1 cellular context compared by ENCODE assay signal in the genomic region with DNA sequence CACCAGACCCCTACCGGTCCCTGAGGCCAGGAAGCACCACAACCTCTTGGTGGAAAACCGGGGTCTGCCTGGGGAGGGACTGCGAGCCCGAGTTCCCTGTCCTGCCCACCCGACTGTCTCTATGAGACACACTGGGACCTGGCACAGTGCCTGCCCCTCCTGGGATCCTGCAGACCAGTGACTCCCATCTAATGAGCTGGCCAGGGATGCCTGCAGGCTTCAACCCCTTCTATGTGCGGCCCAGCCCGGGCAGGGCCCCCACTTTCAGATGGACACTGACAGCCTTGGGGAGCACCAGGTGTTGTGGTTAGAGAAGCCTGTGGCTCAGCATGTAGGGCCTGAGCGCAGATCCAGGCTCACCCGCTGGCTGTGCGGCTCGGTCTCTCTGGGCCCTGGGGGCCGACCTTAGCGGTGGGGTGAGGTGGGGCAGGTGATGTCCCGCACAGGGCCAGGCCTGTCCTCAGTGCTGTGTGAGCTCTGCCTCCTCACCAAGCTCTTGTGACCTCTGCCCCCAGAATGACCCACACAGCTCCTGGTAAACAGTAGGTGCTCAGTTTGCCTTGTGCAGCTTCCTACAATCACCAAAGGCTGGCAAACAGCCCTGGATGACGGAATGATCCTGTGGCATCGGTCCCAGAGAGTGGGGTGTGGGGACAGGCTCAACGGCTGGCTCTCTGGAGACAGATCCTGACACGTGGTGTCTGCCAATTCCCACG.
TF ChIP-seq lines count a peak whose summit lies in the region.

No MANE protein-coding gene starts in this region.

TF ChIP-seq in HepG2, 621 proteins besides CTCF, POLR2A, EP300 and RAD21:
- TF ChIP-seq, protein P1, sequence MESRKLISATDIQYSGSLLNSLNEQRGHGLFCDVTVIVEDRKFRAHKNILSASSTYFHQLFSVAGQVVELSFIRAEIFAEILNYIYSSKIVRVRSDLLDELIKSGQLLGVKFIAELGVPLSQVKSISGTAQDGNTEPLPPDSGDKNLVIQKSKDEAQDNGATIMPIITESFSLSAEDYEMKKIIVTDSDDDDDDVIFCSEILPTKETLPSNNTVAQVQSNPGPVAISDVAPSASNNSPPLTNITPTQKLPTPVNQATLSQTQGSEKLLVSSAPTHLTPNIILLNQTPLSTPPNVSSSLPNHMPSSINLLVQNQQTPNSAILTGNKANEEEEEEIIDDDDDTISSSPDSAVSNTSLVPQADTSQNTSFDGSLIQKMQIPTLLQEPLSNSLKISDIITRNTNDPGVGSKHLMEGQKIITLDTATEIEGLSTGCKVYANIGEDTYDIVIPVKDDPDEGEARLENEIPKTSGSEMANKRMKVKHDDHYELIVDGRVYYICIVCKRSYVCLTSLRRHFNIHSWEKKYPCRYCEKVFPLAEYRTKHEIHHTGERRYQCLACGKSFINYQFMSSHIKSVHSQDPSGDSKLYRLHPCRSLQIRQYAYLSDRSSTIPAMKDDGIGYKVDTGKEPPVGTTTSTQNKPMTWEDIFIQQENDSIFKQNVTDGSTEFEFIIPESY (CRISPR knock-in tag; IDR thresholded peaks at IDR 0.05): 0 out of 2 replicates have a peak, but pooled peaks have one; percentile 15
- TF ChIP-seq ZKSCAN8 (CRISPR knock-in tag; IDR thresholded peaks at IDR 0.05; ENCODE audit: borderline replicate concordance): peak; percentile 70
- TF ChIP-seq ZFP62 (CRISPR knock-in tag; IDR thresholded peaks at IDR 0.05): no peak
TF ChIP-seq in HepG2: peak in this region for 2.
